Comparison of ENCODE assay signal across 1 cellular context in genomic region chr12:107379852-107380567, GRCh38.
TF ChIP-seq lines count a peak whose summit lies in the region.

No MANE protein-coding gene starts in this region.

TF ChIP-seq in GM23338, 12 proteins besides CTCF, POLR2A, EP300 and RAD21 (continued from another document):
- TF ChIP-seq ZNF462 (CRISPR knock-in tag; IDR thresholded peaks at IDR 0.05) (no peak), ZNF331 (CRISPR knock-in tag; IDR thresholded peaks at IDR 0.05; ENCODE audit: low read depth) (no peak), ETS1 (IDR thresholded peaks at IDR 0.05) (no peak)
